Comparison of ENCODE assay signal across 11 cellular contexts in genomic region chr9:35163413-35163812, GRCh38. TPM values are rescaled to one million over a fixed set of nuclear protein-coding genes. Genes with fewer than 3 reads are reported as not detected.
A peak's percentile ranks its signal among the peaks of the same experiment; 100 is the strongest.
DNase-seq lines count a peak whose midpoint lies in the region; ATAC-seq and TF ChIP-seq lines count a peak whose summit lies in the region.
"Had no signal": no experiment of that assay in that cellular context is flagged by ENCODE, and none has a peak within 500 bp of the region (broad histone marks: within the 10 kb centered on the region; RNA-seq: fewer than 3 reads in every experiment).

No MANE protein-coding gene starts in this region.

- H3K9me3 ChIP-seq in BE2C (no peaks in the 10 kb centered on the region), MM.1S (replicated peaks; ENCODE audit: insufficient read depth, low read length) (no peaks in the 10 kb centered on the region), esophagus muscularis mucosa (no peaks in the 10 kb centered on the region)

- 60% methylated on average over 3 of the region's 3 CpGs for WGBS in esophagus muscularis mucosa

- H3K27ac Mint-ChIP-seq in neural crest cell (ENCODE audit: unreplicated experiment) = no peak overlapping the region
- no peak overlapping the region for H3K27ac Mint-ChIP-seq in stimulated activated naive CD8-positive, alpha-beta T cell treated with anti-CD3 and anti-CD28 coated beads, Interleukin-15, amount 100 ng/mL, for 72 hours
- H3K27ac Mint-ChIP-seq in stimulated activated memory B cell treated with anti-CD40 and anti-IgM and Interleukin-4, amounts not matched to agents 10 μg/mL and 1 μg/mL and 100 μg/mL, for 72 hours = no peak overlapping the region

- H3K27me3 ChIP-seq in BE2C = no peaks in the 10 kb centered on the region
- H3K27me3 ChIP-seq in MM.1S (replicated peaks; ENCODE audit: insufficient read depth, low read length) = no peaks in the 10 kb centered on the region
- H3K27me3 ChIP-seq in esophagus muscularis mucosa = no peaks in the 10 kb centered on the region
- H3K27me3 ChIP-seq: brain microvascular endothelial cell had no signal

- H3K9ac ChIP-seq in MM.1S (ENCODE audit: low read length) = no peak overlapping the region

- H3K4me3 Mint-ChIP-seq in neural crest cell = peak overlapping the region; percentile 94
- H3K4me3 Mint-ChIP-seq in stimulated activated naive CD8-positive, alpha-beta T cell treated with anti-CD3 and anti-CD28 coated beads, Interleukin-15, amount 100 ng/mL, for 72 hours = no peak overlapping the region
- no peak overlapping the region for H3K4me3 Mint-ChIP-seq in stimulated activated memory B cell treated with anti-CD40 and anti-IgM and Interleukin-4, amounts not matched to agents 10 μg/mL and 1 μg/mL and 100 μg/mL, for 72 hours

- no peaks in the 10 kb centered on the region for H3K36me3 ChIP-seq in BE2C
- 0 out of 2 replicates have a peak, but pooled peaks cover 2% of the 10 kb centered on the region for H3K36me3 ChIP-seq in MM.1S (replicated peaks; ENCODE audit: insufficient read depth, low read length)
- no peaks in the 10 kb centered on the region for H3K36me3 ChIP-seq in esophagus muscularis mucosa
- H3K36me3 ChIP-seq: brain microvascular endothelial cell had no signal

- peak overlapping the region; percentile 66 for H3K4me2 ChIP-seq in MM.1S (ENCODE audit: low read depth, low read length)

- no peak overlapping the region for H3K27ac ChIP-seq in MM.1S (ENCODE audit: low read length)
- peak overlapping the region; percentile 92 to 97 (median 94) for H3K27ac ChIP-seq in esophagus muscularis mucosa (replicated peaks in 1 of 4)
- H3K27ac ChIP-seq: brain microvascular endothelial cell had no signal

- no peak for DNase-seq in BE2C
- DNase-seq in MM.1S = no peak
- no peak for DNase-seq in esophagus muscularis mucosa (ENCODE audit: extremely low spot score)
- DNase-seq in neural crest cell (ENCODE audit: low read depth, low spot score) = no peak
- DNase-seq in stimulated activated naive CD8-positive, alpha-beta T cell treated with anti-CD3 and anti-CD28 coated beads, Interleukin-15, amount 100 ng/mL, for 72 hours = no peak
- DNase-seq: brain microvascular endothelial cell; NCI-H1092; stimulated activated naive CD4-positive, alpha-beta T cell treated with Interleukin-2 at 50 U/mL for 16 hours had no signal

- H3K4me3 ChIP-seq in BE2C (ENCODE audit: low read depth, low read length) (peak overlapping the region; percentile 94), MM.1S (ENCODE audit: low read length) (peak overlapping the region; percentile 74; the same call in 1 of the 2 replicates), esophagus muscularis mucosa (peak overlapping the region in 3 of 4 donors; percentile 76 to 94 (median 81))

- no peaks in the 10 kb centered on the region for H3K9me2 ChIP-seq in MM.1S (replicated peaks; ENCODE audit: insufficient read depth, low read length)

- H3F3A ChIP-seq in MM.1S (ENCODE audit: insufficient read depth, low read length) = peaks cover 25% of the 10 kb centered on the region

- peaks cover 46% of the 10 kb centered on the region for H3K79me2 ChIP-seq in MM.1S (ENCODE audit: low read length)

- ATAC-seq in stimulated activated naive CD8-positive, alpha-beta T cell treated with anti-CD3 and anti-CD28 coated beads, Interleukin-15, amount 100 ng/mL, for 72 hours = no peak
- no peak for ATAC-seq in HG02798 (IDR thresholded peaks at IDR 0.05; ENCODE audit: poor library complexity, unreplicated experiment)
- ATAC-seq in stimulated activated memory B cell treated with anti-CD40 and anti-IgM and Interleukin-4, amounts not matched to agents 10 μg/mL and 1 μg/mL and 100 μg/mL, for 72 hours = no peak
- ATAC-seq in GM19397 (IDR thresholded peaks at IDR 0.05; ENCODE audit: unreplicated experiment) = no peak

- TF ChIP-seq EP300 in esophagus muscularis mucosa (IDR thresholded peaks at IDR 0.05) = no peak

- H3K27me3 Mint-ChIP-seq in neural crest cell (ENCODE audit: low read depth) = no peaks in the 10 kb centered on the region
- H3K27me3 Mint-ChIP-seq in stimulated activated naive CD8-positive, alpha-beta T cell treated with anti-CD3 and anti-CD28 coated beads, Interleukin-15, amount 100 ng/mL, for 72 hours = peaks cover 20% of the 10 kb centered on the region
- H3K27me3 Mint-ChIP-seq in stimulated activated memory B cell treated with anti-CD40 and anti-IgM and Interleukin-4, amounts not matched to agents 10 μg/mL and 1 μg/mL and 100 μg/mL, for 72 hours = no peaks in the 10 kb centered on the region

- peaks cover 2% of the 10 kb centered on the region for H3K9me3 Mint-ChIP-seq in neural crest cell
- no peaks in the 10 kb centered on the region for H3K9me3 Mint-ChIP-seq in stimulated activated naive CD8-positive, alpha-beta T cell treated with anti-CD3 and anti-CD28 coated beads, Interleukin-15, amount 100 ng/mL, for 72 hours
- no peaks in the 10 kb centered on the region for H3K9me3 Mint-ChIP-seq in stimulated activated memory B cell treated with anti-CD40 and anti-IgM and Interleukin-4, amounts not matched to agents 10 μg/mL and 1 μg/mL and 100 μg/mL, for 72 hours

- intact Hi-C loops in esophagus muscularis mucosa (cut with DNase I) = loop anchor here (5.0 kb wide), 1 partner anchor 46 kb away; the partner anchor contains the start of gene ATOSB

- peaks cover 2% of the 10 kb centered on the region for H3K36me3 Mint-ChIP-seq in neural crest cell (ENCODE audit: low read depth)
- H3K36me3 Mint-ChIP-seq in stimulated activated memory B cell treated with anti-CD40 and anti-IgM and Interleukin-4, amounts not matched to agents 10 μg/mL and 1 μg/mL and 100 μg/mL, for 72 hours = no peaks in the 10 kb centered on the region

- H3K4me1 Mint-ChIP-seq in neural crest cell = peaks cover 30% of the 10 kb centered on the region
- H3K4me1 Mint-ChIP-seq in stimulated activated naive CD8-positive, alpha-beta T cell treated with anti-CD3 and anti-CD28 coated beads, Interleukin-15, amount 100 ng/mL, for 72 hours = peaks cover 27% of the 10 kb centered on the region
- peaks cover 19% of the 10 kb centered on the region for H3K4me1 Mint-ChIP-seq in stimulated activated memory B cell treated with anti-CD40 and anti-IgM and Interleukin-4, amounts not matched to agents 10 μg/mL and 1 μg/mL and 100 μg/mL, for 72 hours

- no peaks in the 10 kb centered on the region for H4K20me1 ChIP-seq in MM.1S (ENCODE audit: insufficient read depth, low read length)

- H3K4me1 ChIP-seq in BE2C (peaks cover 4% of the 10 kb centered on the region; the same call in 1 of the 2 replicates), MM.1S (ENCODE audit: low read length) (peaks cover 21% of the 10 kb centered on the region), esophagus muscularis mucosa (peaks cover 7 to 35% (median 28%) of the 10 kb centered on the region in 4 donors)

- TF ChIP-seq CTCF in BE2C (IDR thresholded peaks at IDR 0.05; ENCODE audit: low read depth, low read length) = no peak
- no peak for TF ChIP-seq CTCF in MM.1S (IDR thresholded peaks at IDR 0.05; ENCODE audit: low read length)
- TF ChIP-seq CTCF in esophagus muscularis mucosa (IDR thresholded peaks at IDR 0.05) = no peak
- TF ChIP-seq CTCF in neural crest cell (conservative IDR thresholded peaks at IDR 0.05) = no peak

- H2AFZ ChIP-seq in MM.1S (ENCODE audit: low read length) = no peak overlapping the region

- no peak for TF ChIP-seq POLR2A in esophagus muscularis mucosa (IDR thresholded peaks at IDR 0.05; ENCODE audit: low read depth)

RNA-seq across cellular contexts. Expression of gene UNC13B, which starts 1.6 kb away (rescaled TPM):
- polyA plus RNA-seq in BE2C (2012; ENCODE audit: insufficient read depth, insufficient read length, low read depth) = 15.6 TPM
- total RNA-seq in esophagus muscularis mucosa (10 to 100 TPM; 21.9 to 30.7 (median 28.7) TPM), neural crest cell (56.9 and 58.0 TPM in 2 replicates)

RNA-seq across cellular contexts. Expression of gene ATOSB, which starts 47.8 kb away (rescaled TPM):
- polyA plus RNA-seq in BE2C (2012; ENCODE audit: insufficient read depth, insufficient read length, low read depth) = 17.6 TPM
- total RNA-seq in esophagus muscularis mucosa (10 to 100 TPM; 16.2 to 26.4 (median 21.7) TPM), neural crest cell (12.2 and 15.2 TPM in 2 replicates)
